8 cellular contexts compared by ENCODE assay signal in genomic region chr9:74777136-74777879, GRCh38.
DNase-seq lines count a peak whose midpoint lies in the region; ATAC-seq and TF ChIP-seq lines count a peak whose summit lies in the region.

No MANE protein-coding gene starts in this region.

- in situ Hi-C loops in T47D (cut with HindIII; ENCODE audit: low pct_unique_long_range_greater_than_20kb, low sequenced_read_pairs): no loop called here

- peak; percentile 82 for TF ChIP-seq CTCF in VCaP (conservative IDR thresholded peaks at IDR 0.05)

- H3K27ac ChIP-seq in VCaP: no peak overlapping the region

- peak; percentile 51 for ATAC-seq in GM21529 (IDR thresholded peaks at IDR 0.05; ENCODE audit: unreplicated experiment)

- DNase-seq in EH (ENCODE audit: low read depth) (peak; percentile 61), M059J (ENCODE audit: low read depth) (peak; percentile 68), T47D (ENCODE audit: low read depth in 1 of 2, low spot score in 1 of 2) (peak; percentile 39 to 73), islet precursor cell (peak; percentile 69), NCI-H524 treated with DMSO at 0.1 percent for 48 hours (lab: John Stamatoyannopoulos, UW) (no peak)
- DNase-seq in stimulated activated CD4-positive, alpha-beta T cell treated with anti-CD3 and anti-CD28 coated beads, Interleukin-2, amount 100 ng/mL, for 4 hours (ENCODE audit: low read depth): peak; percentile 56
